1 cellular context compared by ENCODE assay signal in genomic region chr11:63250162-63251050, GRCh38.
TF ChIP-seq lines count a peak whose summit lies in the region.

No MANE protein-coding gene starts in this region.

TF ChIP-seq in HepG2, 621 proteins besides CTCF, POLR2A, EP300 and RAD21 (continued from another document and continues in another):
- TF ChIP-seq NR2F6 (IDR thresholded peaks at IDR 0.05) (peak; percentile 99), NR2F6 (CRISPR knock-in tag; IDR thresholded peaks at IDR 0.05) (peak; percentile 99), SMARCC2 (IDR thresholded peaks at IDR 0.05) (0 out of 2 replicates have a peak, but pooled peaks have one; percentile 55), NAIF1 (CRISPR knock-in tag; IDR thresholded peaks at IDR 0.05; ENCODE audit: borderline replicate concordance) (peak; percentile 43; the same call in 1 of the 2 replicates), ZNF768 (CRISPR knock-in tag; IDR thresholded peaks at IDR 0.05) (no peak), KDM1A (CRISPR knock-in tag; IDR thresholded peaks at IDR 0.05) (peak; percentile 69; the same call in 1 of the 2 replicates), ADNP (CRISPR knock-in tag; IDR thresholded peaks at IDR 0.05) (no peak), ZZZ3 (CRISPR knock-in tag; IDR thresholded peaks at IDR 0.05; ENCODE audit: borderline replicate concordance) (no peak), ZSCAN12 (CRISPR knock-in tag; IDR thresholded peaks at IDR 0.05) (no peak), ZNF788 (CRISPR knock-in tag; IDR thresholded peaks at IDR 0.05; ENCODE audit: borderline replicate concordance) (no peak), CREM (IDR thresholded peaks at IDR 0.05) (peak; percentile 95), CREM (CRISPR knock-in tag; IDR thresholded peaks at IDR 0.05) (no peak), ZBTB46 (CRISPR knock-in tag; IDR thresholded peaks at IDR 0.05; ENCODE audit: borderline replicate concordance) (no peak), UBTF (CRISPR knock-in tag; IDR thresholded peaks at IDR 0.05) (no peak), ZSCAN29 (CRISPR knock-in tag; conservative IDR thresholded peaks at IDR 0.05) (no peak), DPF2 (CRISPR knock-in tag; IDR thresholded peaks at IDR 0.05; ENCODE audit: borderline replicate concordance, low read depth) (peak; percentile 99), ZNF879 (CRISPR knock-in tag; IDR thresholded peaks at IDR 0.05) (no peak), EEA1 (CRISPR knock-in tag; IDR thresholded peaks at IDR 0.05; ENCODE audit: borderline replicate concordance) (no peak), PCBP1 (IDR thresholded peaks at IDR 0.05; ENCODE audit: borderline replicate concordance, low read depth, low read length) (no peak), MEF2D (CRISPR knock-in tag; IDR thresholded peaks at IDR 0.05) (peak; percentile 96), ZSCAN25 (CRISPR knock-in tag; IDR thresholded peaks at IDR 0.05) (no peak), ZBTB7A (CRISPR knock-in tag; IDR thresholded peaks at IDR 0.05) (no peak), ZNF841 (CRISPR knock-in tag; IDR thresholded peaks at IDR 0.05; ENCODE audit: borderline replicate concordance) (no peak; the same call in 1 of the 2 replicates), NFKBIZ (CRISPR knock-in tag; IDR thresholded peaks at IDR 0.05) (peak; percentile 78; the same call in 1 of the 2 replicates), ZNF777 (CRISPR knock-in tag; IDR thresholded peaks at IDR 0.05) (no peak), FOXK1 (CRISPR knock-in tag; IDR thresholded peaks at IDR 0.05; ENCODE audit: borderline replicate concordance, low read depth) (peak; percentile 94), BRCA1 (CRISPR knock-in tag; IDR thresholded peaks at IDR 0.05) (no peak), ZNF850 (CRISPR knock-in tag; conservative IDR thresholded peaks at IDR 0.05) (no peak), ASH2L (IDR thresholded peaks at IDR 0.05; ENCODE audit: insufficient read length, low read depth, low read length) (peak; percentile 50), TERF1 (CRISPR knock-in tag; IDR thresholded peaks at IDR 0.05) (no peak), TBP (CRISPR knock-in tag; IDR thresholded peaks at IDR 0.05) (no peak), FOXO1 (CRISPR knock-in tag; IDR thresholded peaks at IDR 0.05) (peak; percentile 97), ZNF296 (CRISPR knock-in tag; conservative IDR thresholded peaks at IDR 0.05) (no peak), ZNF530 (CRISPR knock-in tag; IDR thresholded peaks at IDR 0.05; ENCODE audit: low read depth) (no peak), RNF2 (conservative IDR thresholded peaks at IDR 0.05; ENCODE audit: low read depth) (no peak), ZNF318 (CRISPR knock-in tag; IDR thresholded peaks at IDR 0.05) (no peak), THYN1 (CRISPR knock-in tag; IDR thresholded peaks at IDR 0.05; ENCODE audit: borderline replicate concordance, low read depth) (no peak), MYNN (CRISPR knock-in tag; IDR thresholded peaks at IDR 0.05; ENCODE audit: low read depth) (no peak), ARHGAP35 (CRISPR knock-in tag; IDR thresholded peaks at IDR 0.05; ENCODE audit: borderline replicate concordance) (no peak), SRSF1 (optimal IDR thresholded peaks at IDR 0.05; ENCODE audit: low read depth, low read length) (no peak), GMEB1 (CRISPR knock-in tag; IDR thresholded peaks at IDR 0.05; ENCODE audit: borderline replicate concordance) (no peak), ZNF562 (CRISPR knock-in tag; IDR thresholded peaks at IDR 0.05; ENCODE audit: borderline replicate concordance) (no peak), REST (IDR thresholded peaks at IDR 0.05; ENCODE audit: borderline replicate concordance in 1 of 2, low read depth in 1 of 2, low read length in 2 of 2) (peak in 1 of 2 experiments; percentile 71; a peak in 2 of 4 replicates), BCLAF1 (IDR thresholded peaks at IDR 0.05) (no peak)
